In genomic region chr14:46490150-46490769, GRCh38 we compare ENCODE assay signal across 7 cellular contexts.
A peak's percentile ranks its signal among the peaks of the same experiment; 100 is the strongest.
DNase-seq lines count a peak whose midpoint lies in the region; ATAC-seq and TF ChIP-seq lines count a peak whose summit lies in the region.

No MANE protein-coding gene starts in this region.

- DNase-seq in HEK293T (ENCODE audit: extremely low spot score): peak; percentile 17
- DNase-seq in MV-4-11 (lab: John Stamatoyannopoulos, UW): peak; percentile 75
- peak; percentile 28 for DNase-seq in foreskin melanocyte
- DNase-seq in stimulated activated CD4-positive, alpha-beta T cell treated with anti-CD3 and anti-CD28 coated beads, Interleukin-2, amount 100 ng/mL, for 24 hours: no peak
- no peak for DNase-seq in T-helper 9 cell
- DNase-seq in vagina (ENCODE audit: extremely low spot score in 2 of 2): no peak

- peak; percentile 97 for ATAC-seq in GM18858 (IDR thresholded peaks at IDR 0.05; ENCODE audit: unreplicated experiment)

- no peaks in the 10 kb centered on the region for H3K27me3 ChIP-seq in vagina

- TF ChIP-seq CTCF in vagina (IDR thresholded peaks at IDR 0.05): no peak

- H3K36me3 ChIP-seq in vagina: no peaks in the 10 kb centered on the region

- no peak overlapping the region for H3K27ac ChIP-seq in vagina

- no peaks in the 10 kb centered on the region for H3K9me3 ChIP-seq in vagina

- CTCF ChIA-PET in HEK293T (lab: Yijun Ruan, JAX): interaction anchor here (0.8 kb wide), 1 partner anchor 17 kb away, joined by 3 read pairs; no protein-coding TSS in a partner anchor

- no peak overlapping the region for H3K4me3 ChIP-seq in vagina

- intact Hi-C loops in vagina (cut with DNase I): no loop called here

- no peak for TF ChIP-seq POLR2A in vagina (IDR thresholded peaks at IDR 0.05)

- H3K4me1 ChIP-seq in vagina: no peaks in the 10 kb centered on the region

- POLR2A ChIA-PET in HEK293T (lab: Yijun Ruan, JAX): no interaction called here

TF ChIP-seq in HEK293T, 16 proteins besides CTCF, POLR2A, EP300 and RAD21:
- TF ChIP-seq LEF1 (IDR thresholded peaks at IDR 0.05; ENCODE audit: borderline replicate concordance) (no peak), ELF4 (IDR thresholded peaks at IDR 0.05) (no peak), FOXA1 (IDR thresholded peaks at IDR 0.05) (no peak), NFRKB (IDR thresholded peaks at IDR 0.05) (no peak)

Comparison
In these comparisons a context has a peak if more than half of its experiments do, and no peak if none do; other contexts are left out.
1. DNase-seq: peak in HEK293T (single experiment), MV-4-11 (single experiment) and foreskin melanocyte (single experiment); none in stimulated activated CD4-positive, alpha-beta T cell treated with anti-CD3 and anti-CD28 coated beads, Interleukin-2, amount 100 ng/mL, for 24 hours (0 of 2), T-helper 9 cell (single experiment) and vagina (0 of 2).